ENCODE assay signal across 8 cellular contexts in the genomic region with DNA sequence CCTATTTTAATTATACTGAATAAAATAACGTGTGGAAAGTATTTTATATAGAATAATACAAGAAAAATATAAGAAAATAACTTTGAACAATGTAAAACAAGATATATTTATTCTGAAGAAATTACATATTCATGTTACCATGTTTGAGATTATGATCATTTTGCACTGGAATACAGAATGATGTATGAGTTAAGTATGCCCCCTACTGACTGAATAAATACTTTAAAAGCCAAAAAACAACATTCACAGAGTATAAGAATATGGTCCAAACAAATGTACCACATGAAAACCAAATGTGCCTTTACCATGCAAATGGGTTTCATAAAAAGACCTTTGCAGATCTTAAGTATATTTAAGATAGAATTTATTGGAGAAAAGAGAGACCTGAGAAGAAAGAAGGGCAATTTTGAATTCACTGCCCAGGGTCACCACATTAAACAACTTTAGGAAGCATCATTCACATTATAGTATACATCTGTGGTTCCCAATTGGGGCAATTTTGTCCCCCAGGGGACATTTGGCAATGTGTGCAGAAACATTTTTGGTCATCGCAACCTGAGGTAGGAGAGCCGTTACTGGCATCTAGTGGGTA.
DNase-seq lines count a peak whose midpoint lies in the region; ATAC-seq and TF ChIP-seq lines count a peak whose summit lies in the region.

No MANE protein-coding gene starts in this region.

- TF ChIP-seq CTCF in NB4 (IDR thresholded peaks at IDR 0.05; ENCODE audit: low read depth, low read length) (no peak), choroid plexus epithelial cell (conservative IDR thresholded peaks at IDR 0.05; ENCODE audit: low read depth, low read length) (peak; percentile 46), osteocyte (IDR thresholded peaks at IDR 0.05) (peak; percentile 53)

- H3K4me3 Mint-ChIP-seq in osteocyte (ENCODE audit: unreplicated experiment): no peak overlapping the region

- no peak for ATAC-seq in HG03280 (IDR thresholded peaks at IDR 0.05; ENCODE audit: unreplicated experiment)

- H3K36me3 Mint-ChIP-seq in osteocyte (ENCODE audit: unreplicated experiment): peaks cover 22% of the 10 kb centered on the region

- TF ChIP-seq POLR2A in NB4 (IDR thresholded peaks at IDR 0.05; ENCODE audit: extremely low read depth, insufficient read length): no peak

- peak; percentile 0 to 4 for DNase-seq in SHP77 (lab: John Stamatoyannopoulos, UW)
- DNase-seq in SHP77 treated with DMSO at 0.1 percent for 48 hours (lab: John Stamatoyannopoulos, UW): no peak
- DNase-seq in NB4 (ENCODE audit: low read depth): peak; percentile 56
- DNase-seq in choroid plexus epithelial cell (ENCODE audit: low read depth): peak; percentile 50
- no peak for DNase-seq in osteocyte (ENCODE audit: extremely low spot score, unreplicated experiment)
- no peak for DNase-seq in SIG-M5 treated with dmso at 0.1 percent for 504 hours (lab: John Stamatoyannopoulos, UW; ENCODE audit: unreplicated experiment)
- DNase-seq in amygdala (lab: John Stamatoyannopoulos, UW): no peak

- peaks cover 4% of the 10 kb centered on the region for H3K9me3 Mint-ChIP-seq in osteocyte (ENCODE audit: unreplicated experiment)

- H3K27me3 Mint-ChIP-seq in osteocyte (ENCODE audit: unreplicated experiment): no peaks in the 10 kb centered on the region

- peaks cover 3% of the 10 kb centered on the region for H3K4me1 Mint-ChIP-seq in osteocyte (ENCODE audit: unreplicated experiment)

- no peak overlapping the region for H3K27ac Mint-ChIP-seq in osteocyte (ENCODE audit: unreplicated experiment)

- no peak overlapping the region for H3K4me3 ChIP-seq in NB4 (ENCODE audit: low read depth, low read length)
- H3K4me3 ChIP-seq in choroid plexus epithelial cell (ENCODE audit: low read depth, low read length): no peak overlapping the region

Comparison
In these comparisons a context has a peak if more than half of its experiments do, and no peak if none do; other contexts are left out.
1. DNase-seq: peak in SHP77 (2 of 2), NB4 (single experiment) and choroid plexus epithelial cell (single experiment); none in SHP77 treated with DMSO at 0.1 percent for 48 hours (single experiment), osteocyte (single experiment), SIG-M5 treated with dmso at 0.1 percent for 504 hours (single experiment) and amygdala (0 of 56).